ENCODE assay signal across 30 cellular contexts in genomic region chr4:15370296-15370695, GRCh38. TPM values are rescaled to one million over a fixed set of nuclear protein-coding genes. Genes with fewer than 3 reads are reported as not detected.
"Had no signal": no experiment of that assay in that cellular context is flagged by ENCODE, and none has a peak within 500 bp of the region (broad histone marks: within the 10 kb centered on the region; RNA-seq: fewer than 3 reads in every experiment).

No MANE protein-coding gene starts in this region.

- H3K4me3 ChIP-seq: left lung, lower lobe of right lung, mucosa of descending colon, ovary, right atrium auricular region, right lobe of liver, smooth muscle cell, stomach, testis, tibial artery, upper lobe of right lung, uterus had no signal

- H3K27ac ChIP-seq: left lung, lower lobe of right lung, ovary, right atrium auricular region, right lobe of liver, testis, upper lobe of right lung had no signal

- H3K9me3 ChIP-seq: left lung, lower lobe of right lung, mucosa of descending colon, ovary, right atrium auricular region, right lobe of liver, stomach, testis, tibial artery, upper lobe of right lung, uterus had no signal

- H3K36me3 ChIP-seq: left lung, lower lobe of right lung, ovary, right atrium auricular region, right lobe of liver, stomach, tibial artery, upper lobe of right lung, uterus had no signal

- FAIRE-seq: keratinocyte had no signal

- H3K4me1 ChIP-seq: right atrium auricular region, right lobe of liver, testis, uterus had no signal

- H3K27me3 ChIP-seq: left lung, ovary, right atrium auricular region, right lobe of liver, stomach, testis, tibial artery, upper lobe of right lung, uterus had no signal

- DNase-seq: hippocampal formation; kidney glomerular epithelial cell; left cardiac atrium; left lung; lower lobe of right lung; midbrain; mucosa of descending colon; naive thymus-derived CD4-positive, alpha-beta T cell; ovary; right lobe of liver; stimulated activated CD4-positive, alpha-beta T cell treated with anti-CD3 and anti-CD28 coated beads, Interleukin-1b, Interleukin-23, amount 100 ng/mL, for 48 hours; stimulated activated CD4-positive, alpha-beta T cell treated with anti-CD3 and anti-CD28 coated beads, Interleukin-2, amount 100 ng/mL, for 48 hours; stimulated activated CD4-positive, alpha-beta T cell treated with anti-CD3 and anti-CD28 coated beads, Interleukin-4, amount 100 ng/mL, for 4 hours; stimulated activated CD8-positive, alpha-beta memory T cell treated with anti-CD3 and anti-CD28 coated beads, Interleukin-4, amount 100 ng/mL, for 48 hours; stimulated activated naive B cell treated with anti-CD40 and anti-IgM and Interleukin-4, amounts not matched to agents 10 μg/mL and 1 μg/mL and 100 μg/mL, for 72 hours; stimulated activated naive CD8-positive, alpha-beta T cell treated with anti-CD3 and anti-CD28 coated beads, Interleukin-15, Interleukin-2, amounts not matched to agents 100 U/mL and 50 U/mL, for 24 hours; stomach; testis; tibial artery; trophoblast cell; upper lobe of right lung; uterus had no signal

- ATAC-seq: left cardiac atrium; left lung; lower lobe of right lung; mucosa of descending colon; naive thymus-derived CD4-positive, alpha-beta T cell; natural killer cell treated with Interleukin-12 subunit alpha and Interleukin-12 subunit beta and Interleukin-15 and Interleukin-18, amount 100 ng/mL, for 72 hours; right lobe of liver; stimulated activated naive B cell treated with anti-CD40 and anti-IgM and Interleukin-4, amounts not matched to agents 10 μg/mL and 1 μg/mL and 100 μg/mL, for 72 hours; stimulated activated naive CD8-positive, alpha-beta T cell treated with anti-CD3 and anti-CD28 coated beads, Interleukin-15, Interleukin-2, amounts not matched to agents 100 U/mL and 50 U/mL, for 24 hours; upper lobe of right lung had no signal

RNA-seq across cellular contexts. Expression of gene C1QTNF7, which starts 57.5 kb away (rescaled TPM):
- total RNA-seq: myocyte; natural killer cell treated with Interleukin-12 subunit alpha and Interleukin-12 subunit beta and Interleukin-15 and Interleukin-18, amount 100 ng/mL, for 72 hours; progenitor cell of endocrine pancreas; renal cortical epithelial cell had no signal
- polyA plus RNA-seq: keratinocyte; naive thymus-derived CD4-positive, alpha-beta T cell; neural cell had no signal
